ENCODE assay signal across 16 cellular contexts in genomic region chr1:247421074-247421473, GRCh38. TPM values are rescaled to one million over a fixed set of nuclear protein-coding genes. Genes with fewer than 3 reads are reported as not detected.
DNase-seq lines count a peak whose midpoint lies in the region; TF ChIP-seq lines count a peak whose summit lies in the region.
"Had no signal": no experiment of that assay in that cellular context is flagged by ENCODE, and none has a peak within 500 bp of the region (broad histone marks: within the 10 kb centered on the region; RNA-seq: fewer than 3 reads in every experiment).

No MANE protein-coding gene starts in this region.

- DNase-seq in CD8-positive, alpha-beta memory T cell: no peak
- no peak for DNase-seq in HL-60 (ENCODE audit: low read depth in 1 of 2, low spot score in 1 of 2)
- peak; percentile 30 for DNase-seq in activated naive CD8-positive, alpha-beta T cell treated with anti-CD3 and anti-CD28 coated beads for 36 hours
- DNase-seq in osteoblast (ENCODE audit: insufficient read length, low spot score, missing footprints): peak; percentile 68
- no peak for DNase-seq in smooth muscle cell (lab: John Stamatoyannopoulos, UW; ENCODE audit: unreplicated experiment)
- DNase-seq in foreskin fibroblast: no peak
- no peak for DNase-seq in GM10248 (ENCODE audit: extremely low spot score)
- DNase-seq in DMS79 treated with DMSO at 0.1 percent for 48 hours (lab: John Stamatoyannopoulos, UW): no peak
- DNase-seq: dermis blood vessel endothelial cell, NCI-H187 had no signal

- CTCF ChIA-PET in CD8-positive, alpha-beta memory T cell (lab: Charles Lee): interaction anchor here (1.6 kb wide), 1 partner anchor 31 kb away, joined by 10 read pairs; no protein-coding TSS in a partner anchor
- CTCF ChIA-PET in GM10248 (lab: Yijun Ruan, JAX): no interaction called here

- H3K36me3 ChIP-seq in CD8-positive, alpha-beta memory T cell (ENCODE audit: insufficient read depth, low read length): no peaks in the 10 kb centered on the region
- H3K36me3 ChIP-seq in osteoblast (ENCODE audit: insufficient read depth, low read length) (no peaks in the 10 kb centered on the region), smooth muscle cell (ENCODE audit: low read depth) (no peaks in the 10 kb centered on the region)
- H3K36me3 ChIP-seq: right atrium auricular region had no signal

- H3K27me3 Mint-ChIP-seq in CD8-positive, alpha-beta memory T cell: no peaks in the 10 kb centered on the region
- no peaks in the 10 kb centered on the region for H3K27me3 Mint-ChIP-seq in activated naive CD8-positive, alpha-beta T cell treated with anti-CD3 and anti-CD28 coated beads for 36 hours

- H3K4me3 ChIP-seq in CD8-positive, alpha-beta memory T cell (ENCODE audit: low read length): no peak overlapping the region
- H3K4me3 ChIP-seq in HL-60 (replicated peaks; ENCODE audit: insufficient read depth, low read length): peak overlapping the region; percentile 59
- no peak overlapping the region for H3K4me3 ChIP-seq in osteoblast (ENCODE audit: insufficient read depth, low read length)
- H3K4me3 ChIP-seq in smooth muscle cell: no peak overlapping the region
- no peak overlapping the region for H3K4me3 ChIP-seq in foreskin fibroblast (ENCODE audit: low read depth in 1 of 2, low read length in 2 of 2)
- H3K4me3 ChIP-seq: GM23338, K562, right atrium auricular region had no signal

- H4K20me1 ChIP-seq in osteoblast (ENCODE audit: insufficient read depth, low read length): no peaks in the 10 kb centered on the region
- no peaks in the 10 kb centered on the region for H4K20me1 ChIP-seq in smooth muscle cell (ENCODE audit: low read depth)

- no peaks in the 10 kb centered on the region for H3K79me2 ChIP-seq in osteoblast (ENCODE audit: insufficient read depth, low read length)
- H3K79me2 ChIP-seq in smooth muscle cell (ENCODE audit: low read depth): no peaks in the 10 kb centered on the region

- POLR2A ChIA-PET in CD8-positive, alpha-beta memory T cell (lab: Charles Lee): no interaction called here
- POLR2A ChIA-PET in GM10248 (lab: Yijun Ruan, JAX): no interaction called here

- no peaks in the 10 kb centered on the region for H3K27me3 ChIP-seq in CD8-positive, alpha-beta memory T cell (ENCODE audit: insufficient read depth, low read length, poor library complexity, severe bottlenecking)
- H3K27me3 ChIP-seq in HL-60 (ENCODE audit: insufficient read depth, poor library complexity, severe bottlenecking): no peaks in the 10 kb centered on the region
- H3K27me3 ChIP-seq in osteoblast (ENCODE audit: insufficient read depth, low read length): no peaks in the 10 kb centered on the region
- no peaks in the 10 kb centered on the region for H3K27me3 ChIP-seq in smooth muscle cell (ENCODE audit: low read depth)
- H3K27me3 ChIP-seq: right atrium auricular region had no signal

- no peak overlapping the region for H2AFZ ChIP-seq in osteoblast (ENCODE audit: low read length)
- no peak overlapping the region for H2AFZ ChIP-seq in smooth muscle cell (ENCODE audit: low read depth)
- H2AFZ ChIP-seq: GM23338 had no signal

- WGBS in smooth muscle cell (ENCODE audit: low lambda C conversion rate): 75% methylated on average over 2 of the region's 2 CpGs

- peaks cover 21 to 54% (median 37%) of the 10 kb centered on the region in 3 donors for H3K36me3 Mint-ChIP-seq in CD8-positive, alpha-beta memory T cell
- H3K36me3 Mint-ChIP-seq in activated naive CD8-positive, alpha-beta T cell treated with anti-CD3 and anti-CD28 coated beads for 36 hours: peaks cover 60% of the 10 kb centered on the region

- peaks cover 53 to 63% (median 62%) of the 10 kb centered on the region in 3 donors for H3K4me1 Mint-ChIP-seq in CD8-positive, alpha-beta memory T cell
- H3K4me1 Mint-ChIP-seq in activated naive CD8-positive, alpha-beta T cell treated with anti-CD3 and anti-CD28 coated beads for 36 hours: peaks cover 47% of the 10 kb centered on the region
- H3K4me1 Mint-ChIP-seq: nephron had no signal

- peak overlapping the region in 6 of 7 donors; percentile 4 to 59 (median 34) for H3K4me3 Mint-ChIP-seq in CD8-positive, alpha-beta memory T cell
- peak overlapping the region; percentile 4 for H3K4me3 Mint-ChIP-seq in activated naive CD8-positive, alpha-beta T cell treated with anti-CD3 and anti-CD28 coated beads for 36 hours
- H3K4me3 Mint-ChIP-seq: GM23338, nephron had no signal

- H3K9me3 Mint-ChIP-seq in CD8-positive, alpha-beta memory T cell: no peaks in the 10 kb centered on the region
- H3K9me3 Mint-ChIP-seq in activated naive CD8-positive, alpha-beta T cell treated with anti-CD3 and anti-CD28 coated beads for 36 hours: no peaks in the 10 kb centered on the region
- H3K9me3 Mint-ChIP-seq: GM23338, nephron had no signal

- no peak overlapping the region for H3K27ac ChIP-seq in CD8-positive, alpha-beta memory T cell (ENCODE audit: low read depth, low read length)
- H3K27ac ChIP-seq in HL-60 (replicated peaks): no peak overlapping the region
- no peak overlapping the region for H3K27ac ChIP-seq in osteoblast (ENCODE audit: low read depth, low read length)
- H3K27ac ChIP-seq in smooth muscle cell (ENCODE audit: low read depth): no peak overlapping the region
- H3K27ac ChIP-seq: right atrium auricular region had no signal

- H3K4me1 ChIP-seq in CD8-positive, alpha-beta memory T cell (ENCODE audit: insufficient read depth, low read length): peaks cover 11% of the 10 kb centered on the region
- H3K4me1 ChIP-seq in osteoblast (ENCODE audit: insufficient read depth, low read length) (peaks cover 3% of the 10 kb centered on the region), smooth muscle cell (ENCODE audit: low read depth) (no peaks in the 10 kb centered on the region)
- H3K4me1 ChIP-seq: right atrium auricular region had no signal

- TF ChIP-seq CTCF in HL-60 (IDR thresholded peaks at IDR 0.05; ENCODE audit: insufficient read depth, low read length) (no peak), osteoblast (IDR thresholded peaks at IDR 0.05; ENCODE audit: extremely low read depth, low read depth, low read length) (no peak), smooth muscle cell (IDR thresholded peaks at IDR 0.05; ENCODE audit: borderline replicate concordance, insufficient read depth, poor library complexity, severe bottlenecking) (no peak), foreskin fibroblast (IDR thresholded peaks at IDR 0.05; ENCODE audit: low read depth, low read length) (no peak), GM10248 (IDR thresholded peaks at IDR 0.05; ENCODE audit: control extremely low read depth, extremely low read depth, low read depth, missing control alignments) (no peak)

- H3K4me2 ChIP-seq in osteoblast (ENCODE audit: insufficient read depth, low read length): no peak overlapping the region
- H3K4me2 ChIP-seq in smooth muscle cell: no peak overlapping the region
- H3K4me2 ChIP-seq: GM23338 had no signal

- no peak overlapping the region for H3K9ac ChIP-seq in smooth muscle cell (ENCODE audit: low read depth)

- peak overlapping the region in 4 of 8 donors; percentile 23 to 78 (median 53) for H3K27ac Mint-ChIP-seq in CD8-positive, alpha-beta memory T cell
- peak overlapping the region; percentile 1 for H3K27ac Mint-ChIP-seq in activated naive CD8-positive, alpha-beta T cell treated with anti-CD3 and anti-CD28 coated beads for 36 hours
- H3K27ac Mint-ChIP-seq: GM23338, nephron had no signal

- H3K9me3 ChIP-seq in CD8-positive, alpha-beta memory T cell (ENCODE audit: low read length): no peaks in the 10 kb centered on the region
- H3K9me3 ChIP-seq in osteoblast (ENCODE audit: low read depth, low read length): no peaks in the 10 kb centered on the region
- H3K9me3 ChIP-seq in smooth muscle cell (replicated peaks; ENCODE audit: low read depth): no peaks in the 10 kb centered on the region
- H3K9me3 ChIP-seq: right atrium auricular region had no signal

- H3F3A ChIP-seq in smooth muscle cell (ENCODE audit: low read depth): no peaks in the 10 kb centered on the region

RNA-seq across cellular contexts. Expression of gene NLRP3, which starts 5.1 kb away (rescaled TPM):
- 1 to 10 TPM; 1.8 to 2.6 TPM for total RNA-seq in CD8-positive, alpha-beta memory T cell
- 3.0 TPM for polyA plus RNA-seq in CD8-positive, alpha-beta memory T cell
- 1 to 10 TPM; 8.5 to 9.1 TPM for total RNA-seq in activated naive CD8-positive, alpha-beta T cell treated with anti-CD3 and anti-CD28 coated beads for 36 hours
- total RNA-seq in osteoblast (0.36 and 0.59 TPM in 2 replicates), smooth muscle cell (0.58 and 1.3 TPM in 2 replicates)
- polyA plus RNA-seq in smooth muscle cell: 1.3 and 1.4 TPM in 2 replicates
- total RNA-seq: dermis blood vessel endothelial cell, K562 had no signal
- polyA plus RNA-seq: GM23338, K562 had no signal

RNA-seq across cellular contexts. Expression of gene OR2B11, which starts 36.8 kb away (rescaled TPM):
- not detected for total RNA-seq in CD8-positive, alpha-beta memory T cell
- not detected for polyA plus RNA-seq in CD8-positive, alpha-beta memory T cell
- not detected for total RNA-seq in activated naive CD8-positive, alpha-beta T cell treated with anti-CD3 and anti-CD28 coated beads for 36 hours
- total RNA-seq in osteoblast (not detected in 2 replicates), smooth muscle cell (not detected in 2 replicates)
- polyA plus RNA-seq in smooth muscle cell: not detected in 2 replicates
- total RNA-seq: astrocyte, GM23338, K562, liver, right atrium auricular region had no signal
- polyA plus RNA-seq: GM23338, K562, liver had no signal

Comparison
In these comparisons a context has a peak if more than half of its experiments do, and no peak if none do; other contexts are left out.
1. DNase-seq: peak in activated naive CD8-positive, alpha-beta T cell treated with anti-CD3 and anti-CD28 coated beads for 36 hours (single experiment) and osteoblast (single experiment); none in CD8-positive, alpha-beta memory T cell (0 of 5), HL-60 (0 of 2), smooth muscle cell (single experiment), foreskin fibroblast (0 of 2), GM10248 (single experiment) and DMS79 treated with DMSO at 0.1 percent for 48 hours (single experiment).